Comparison of ENCODE assay signal across 17 cellular contexts in the genomic region with DNA sequence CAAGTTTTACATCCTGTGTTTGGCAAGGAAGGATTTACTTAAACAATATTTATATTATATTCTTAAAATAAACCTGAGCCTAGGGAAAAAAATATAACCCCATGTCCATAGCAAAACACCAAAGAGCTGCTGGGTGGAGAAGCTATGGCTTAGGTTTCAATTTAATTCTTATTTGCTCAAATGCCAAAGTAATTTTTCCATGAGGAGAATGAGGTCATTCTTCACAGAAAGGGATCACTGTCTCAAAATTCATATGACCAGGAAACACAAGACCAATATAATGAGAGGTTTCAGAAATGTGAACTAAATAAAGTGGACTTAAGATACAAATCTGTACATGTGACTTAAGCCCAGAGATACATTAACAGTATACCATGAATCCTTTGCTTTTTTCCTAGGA.
A peak's percentile ranks its signal among the peaks of the same experiment; 100 is the strongest.
DNase-seq lines count a peak whose midpoint lies in the region; ATAC-seq and TF ChIP-seq lines count a peak whose summit lies in the region.
"Had no signal": no experiment of that assay in that cellular context is flagged by ENCODE, and none has a peak within 500 bp of the region (broad histone marks: within the 10 kb centered on the region; RNA-seq: fewer than 3 reads in every experiment).

No MANE protein-coding gene starts in this region.

- H3K4me1 ChIP-seq in left ventricle myocardium inferior (peaks cover 8% of the 10 kb centered on the region), hepatocyte (ENCODE audit: insufficient read depth) (no peaks in the 10 kb centered on the region)

- no peaks in the 10 kb centered on the region for H3K9me2 ChIP-seq in hepatocyte (replicated peaks; ENCODE audit: insufficient read depth)

- no peak for TF ChIP-seq CTCF in left ventricle myocardium inferior (IDR thresholded peaks at IDR 0.05; ENCODE audit: borderline replicate concordance)
- no peak for TF ChIP-seq CTCF in hepatocyte (IDR thresholded peaks at IDR 0.05; ENCODE audit: poor library complexity)

- DNase-seq in left ventricle myocardium inferior: no peak
- DNase-seq in cardiac septum (ENCODE audit: low spot score): no peak
- peak; percentile 75 for DNase-seq in NCI-H69 (lab: John Stamatoyannopoulos, UW)
- peak; percentile 44 for DNase-seq in fibroblast of gingiva (ENCODE audit: low read depth)
- DNase-seq in sciatic nerve (ENCODE audit: low spot score): no peak
- no peak for DNase-seq in hepatocyte (ENCODE audit: low spot score)
- DNase-seq: AML-193, COR-L47, H7, Karpas-422, MG63, NCI-H1092, NCI-H2081 treated with DMSO at 0.1 percent for 48 hours, NCI-H345, SHP77 had no signal

- ATAC-seq in sciatic nerve (peak; percentile 67), GM18519 (IDR thresholded peaks at IDR 0.05; ENCODE audit: low FRiP score, unreplicated experiment) (no peak), GM19452 (IDR thresholded peaks at IDR 0.05; ENCODE audit: unreplicated experiment) (no peak)

- H3K9me3 ChIP-seq in left ventricle myocardium inferior (replicated peaks) (no peaks in the 10 kb centered on the region), hepatocyte (ENCODE audit: low read depth) (no peaks in the 10 kb centered on the region)

- H2AFZ ChIP-seq in hepatocyte: no peak overlapping the region

- no peaks in the 10 kb centered on the region for H3K27me3 ChIP-seq in left ventricle myocardium inferior (ENCODE audit: low read depth)
- H3K27me3 ChIP-seq in hepatocyte: no peaks in the 10 kb centered on the region
- H3K27me3 ChIP-seq: MG63 had no signal

- peak overlapping the region; percentile 14 for H3K27ac ChIP-seq in left ventricle myocardium inferior (replicated peaks)
- H3K27ac ChIP-seq in hepatocyte: no peak overlapping the region

- intact Hi-C loops in left ventricle myocardium inferior (cut with micrococcal nuclease) (no loop called here), cardiac septum (cut with DNase I) (no loop called here), sciatic nerve (cut with DNase I) (no loop called here)

- H4K20me1 ChIP-seq in hepatocyte (ENCODE audit: insufficient read depth, poor library complexity, severe bottlenecking): no peaks in the 10 kb centered on the region

- no peak overlapping the region for H3K4me2 ChIP-seq in hepatocyte

- no peaks in the 10 kb centered on the region for H3K36me3 ChIP-seq in left ventricle myocardium inferior
- no peaks in the 10 kb centered on the region for H3K36me3 ChIP-seq in hepatocyte (replicated peaks; ENCODE audit: insufficient read depth, low read depth)
- H3K36me3 ChIP-seq: MG63 had no signal

- H3K79me2 ChIP-seq in hepatocyte: no peaks in the 10 kb centered on the region

- no peak overlapping the region for H3K4me3 ChIP-seq in left ventricle myocardium inferior
- no peak overlapping the region for H3K4me3 ChIP-seq in hepatocyte
- H3K4me3 ChIP-seq: MG63 had no signal

Comparison
In these comparisons a context has a peak if more than half of its experiments do, and no peak if none do; other contexts are left out.
1. DNase-seq: peak in NCI-H69 (single experiment) and fibroblast of gingiva (single experiment); none in left ventricle myocardium inferior (single experiment), cardiac septum (single experiment), sciatic nerve (single experiment) and hepatocyte (single experiment).